2 cellular contexts compared by ENCODE assay signal in genomic region chr7:87032604-87033003, GRCh38.
TF ChIP-seq lines count a peak whose summit lies in the region.

No MANE protein-coding gene starts in this region.

TF ChIP-seq in SK-N-SH, 30 proteins besides CTCF, POLR2A, EP300 and RAD21:
- TF ChIP-seq, protein P1, sequence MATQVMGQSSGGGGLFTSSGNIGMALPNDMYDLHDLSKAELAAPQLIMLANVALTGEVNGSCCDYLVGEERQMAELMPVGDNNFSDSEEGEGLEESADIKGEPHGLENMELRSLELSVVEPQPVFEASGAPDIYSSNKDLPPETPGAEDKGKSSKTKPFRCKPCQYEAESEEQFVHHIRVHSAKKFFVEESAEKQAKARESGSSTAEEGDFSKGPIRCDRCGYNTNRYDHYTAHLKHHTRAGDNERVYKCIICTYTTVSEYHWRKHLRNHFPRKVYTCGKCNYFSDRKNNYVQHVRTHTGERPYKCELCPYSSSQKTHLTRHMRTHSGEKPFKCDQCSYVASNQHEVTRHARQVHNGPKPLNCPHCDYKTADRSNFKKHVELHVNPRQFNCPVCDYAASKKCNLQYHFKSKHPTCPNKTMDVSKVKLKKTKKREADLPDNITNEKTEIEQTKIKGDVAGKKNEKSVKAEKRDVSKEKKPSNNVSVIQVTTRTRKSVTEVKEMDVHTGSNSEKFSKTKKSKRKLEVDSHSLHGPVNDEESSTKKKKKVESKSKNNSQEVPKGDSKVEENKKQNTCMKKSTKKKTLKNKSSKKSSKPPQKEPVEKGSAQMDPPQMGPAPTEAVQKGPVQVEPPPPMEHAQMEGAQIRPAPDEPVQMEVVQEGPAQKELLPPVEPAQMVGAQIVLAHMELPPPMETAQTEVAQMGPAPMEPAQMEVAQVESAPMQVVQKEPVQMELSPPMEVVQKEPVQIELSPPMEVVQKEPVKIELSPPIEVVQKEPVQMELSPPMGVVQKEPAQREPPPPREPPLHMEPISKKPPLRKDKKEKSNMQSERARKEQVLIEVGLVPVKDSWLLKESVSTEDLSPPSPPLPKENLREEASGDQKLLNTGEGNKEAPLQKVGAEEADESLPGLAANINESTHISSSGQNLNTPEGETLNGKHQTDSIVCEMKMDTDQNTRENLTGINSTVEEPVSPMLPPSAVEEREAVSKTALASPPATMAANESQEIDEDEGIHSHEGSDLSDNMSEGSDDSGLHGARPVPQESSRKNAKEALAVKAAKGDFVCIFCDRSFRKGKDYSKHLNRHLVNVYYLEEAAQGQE (IDR thresholded peaks at IDR 0.05; ENCODE audit: low read depth, low read length), result no peak
- TF ChIP-seq RFX5 (IDR thresholded peaks at IDR 0.05; ENCODE audit: low read length), result no peak
- no peak for TF ChIP-seq SMC3 (IDR thresholded peaks at IDR 0.05; ENCODE audit: low read depth, low read length)
- TF ChIP-seq RXRA (IDR thresholded peaks at IDR 0.05; ENCODE audit: borderline replicate concordance, low read depth), result no peak
- TF ChIP-seq JUND (IDR thresholded peaks at IDR 0.05), result no peak

TF ChIP-seq in SK-N-SH treated with all-trans-retinoic acid at 6 μM for 48 hours, 23 proteins besides CTCF, POLR2A, EP300 and RAD21 (continued from another document):
- no peak for TF ChIP-seq PPARA (CRISPR knock-in tag; IDR thresholded peaks at IDR 0.05; ENCODE audit: borderline replicate concordance)
- no peak for TF ChIP-seq TCF4 (CRISPR knock-in tag; IDR thresholded peaks at IDR 0.05; ENCODE audit: borderline replicate concordance)
- TF ChIP-seq, protein P2, sequence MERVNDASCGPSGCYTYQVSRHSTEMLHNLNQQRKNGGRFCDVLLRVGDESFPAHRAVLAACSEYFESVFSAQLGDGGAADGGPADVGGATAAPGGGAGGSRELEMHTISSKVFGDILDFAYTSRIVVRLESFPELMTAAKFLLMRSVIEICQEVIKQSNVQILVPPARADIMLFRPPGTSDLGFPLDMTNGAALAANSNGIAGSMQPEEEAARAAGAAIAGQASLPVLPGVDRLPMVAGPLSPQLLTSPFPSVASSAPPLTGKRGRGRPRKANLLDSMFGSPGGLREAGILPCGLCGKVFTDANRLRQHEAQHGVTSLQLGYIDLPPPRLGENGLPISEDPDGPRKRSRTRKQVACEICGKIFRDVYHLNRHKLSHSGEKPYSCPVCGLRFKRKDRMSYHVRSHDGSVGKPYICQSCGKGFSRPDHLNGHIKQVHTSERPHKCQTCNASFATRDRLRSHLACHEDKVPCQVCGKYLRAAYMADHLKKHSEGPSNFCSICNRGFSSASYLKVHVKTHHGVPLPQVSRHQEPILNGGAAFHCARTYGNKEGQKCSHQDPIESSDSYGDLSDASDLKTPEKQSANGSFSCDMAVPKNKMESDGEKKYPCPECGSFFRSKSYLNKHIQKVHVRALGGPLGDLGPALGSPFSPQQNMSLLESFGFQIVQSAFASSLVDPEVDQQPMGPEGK (CRISPR knock-in tag; IDR thresholded peaks at IDR 0.05; ENCODE audit: borderline replicate concordance), result no peak
- TF ChIP-seq BACH2 (CRISPR knock-in tag; IDR thresholded peaks at IDR 0.05; ENCODE audit: borderline replicate concordance), result no peak
- no peak for TF ChIP-seq ZFP3 (CRISPR knock-in tag; IDR thresholded peaks at IDR 0.05)
- TF ChIP-seq ZC3H10 (CRISPR knock-in tag; IDR thresholded peaks at IDR 0.05), result no peak
- TF ChIP-seq TSHZ2 (CRISPR knock-in tag; IDR thresholded peaks at IDR 0.05), result no peak
- no peak for TF ChIP-seq TOX (CRISPR knock-in tag; IDR thresholded peaks at IDR 0.05; ENCODE audit: borderline replicate concordance)
- TF ChIP-seq ESRRG (CRISPR knock-in tag; IDR thresholded peaks at IDR 0.05), result no peak
- no peak for TF ChIP-seq SNAI2 (CRISPR knock-in tag; IDR thresholded peaks at IDR 0.05)
- no peak for TF ChIP-seq ZFP30 (CRISPR knock-in tag; IDR thresholded peaks at IDR 0.05)
- no peak for TF ChIP-seq ZNF8 (CRISPR knock-in tag; IDR thresholded peaks at IDR 0.05)
- TF ChIP-seq, protein P3, sequence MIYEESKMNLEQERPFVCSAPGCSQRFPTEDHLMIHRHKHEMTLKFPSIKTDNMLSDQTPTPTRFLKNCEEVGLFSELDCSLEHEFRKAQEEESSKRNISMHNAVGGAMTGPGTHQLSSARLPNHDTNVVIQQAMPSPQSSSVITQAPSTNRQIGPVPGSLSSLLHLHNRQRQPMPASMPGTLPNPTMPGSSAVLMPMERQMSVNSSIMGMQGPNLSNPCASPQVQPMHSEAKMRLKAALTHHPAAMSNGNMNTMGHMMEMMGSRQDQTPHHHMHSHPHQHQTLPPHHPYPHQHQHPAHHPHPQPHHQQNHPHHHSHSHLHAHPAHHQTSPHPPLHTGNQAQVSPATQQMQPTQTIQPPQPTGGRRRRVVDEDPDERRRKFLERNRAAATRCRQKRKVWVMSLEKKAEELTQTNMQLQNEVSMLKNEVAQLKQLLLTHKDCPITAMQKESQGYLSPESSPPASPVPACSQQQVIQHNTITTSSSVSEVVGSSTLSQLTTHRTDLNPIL (CRISPR knock-in tag; IDR thresholded peaks at IDR 0.05; ENCODE audit: low read depth), result no peak
- no peak for TF ChIP-seq ISL1 (CRISPR knock-in tag; IDR thresholded peaks at IDR 0.05)
- TF ChIP-seq CSDC2 (CRISPR knock-in tag; IDR thresholded peaks at IDR 0.05), result no peak
